In the genomic region with DNA sequence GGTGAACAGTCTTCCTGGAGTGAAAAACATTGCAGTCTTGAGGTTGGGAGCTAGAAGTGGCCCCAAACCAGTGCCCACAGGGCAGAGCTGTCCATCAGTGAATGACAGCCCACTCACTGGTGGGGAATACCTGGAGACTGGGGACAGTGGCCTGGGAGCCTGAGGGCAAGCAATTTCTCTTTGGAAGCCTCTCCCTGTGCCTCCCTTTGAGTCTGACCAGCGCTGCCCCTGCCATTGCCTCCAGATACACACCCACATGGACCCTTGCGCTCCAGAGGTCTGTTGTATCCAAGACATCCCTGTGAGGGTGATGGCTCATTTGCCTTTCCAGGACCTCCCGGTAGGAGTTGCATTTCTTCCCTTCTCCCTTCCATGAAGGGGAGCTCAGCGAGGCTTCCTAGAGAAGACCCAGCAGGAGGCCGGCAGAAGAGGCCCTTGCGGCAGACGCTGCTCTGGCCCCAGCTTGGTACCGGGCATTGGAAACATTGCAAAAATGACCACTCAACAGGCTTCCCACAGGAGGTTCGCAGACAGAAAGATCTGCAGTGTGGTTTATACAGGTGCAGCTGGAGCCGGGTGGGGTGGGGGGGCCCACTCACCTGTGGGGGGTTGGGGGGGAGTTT, we compare ENCODE assay signal across 7 cellular contexts. TPM values are rescaled to one million over a fixed set of nuclear protein-coding genes. Genes with fewer than 3 reads are reported as not detected.
DNase-seq lines count a peak whose midpoint lies in the region; ATAC-seq and TF ChIP-seq lines count a peak whose summit lies in the region.

No MANE protein-coding gene starts in this region.

- no peak overlapping the region for H3K4me3 ChIP-seq in KMS-11 (IDR thresholded peaks at IDR 0.05; ENCODE audit: insufficient read depth, low read depth, low read length)

- no peaks in the 10 kb centered on the region for H3K27me3 ChIP-seq in KMS-11 (ENCODE audit: insufficient read depth, low read depth)

- no peaks in the 10 kb centered on the region for H3K36me3 ChIP-seq in KMS-11 (ENCODE audit: insufficient read depth)

- H3K27me3 Mint-ChIP-seq in activated T-helper 2 cell treated with anti-CD3 and anti-CD28 coated beads, Interferon-gamma antibody, Interleukin-2, Interleukin-4, amounts not matched to agents 10 μg/mL and 5 μg/mL and 100 μg/mL, durations not matched to agents 14 hours and 24 hours and 36 hours (ENCODE audit: low read depth) = no peaks in the 10 kb centered on the region
- H3K27me3 Mint-ChIP-seq in immature natural killer cell (ENCODE audit: low read depth in 3 of 3) = peaks cover 22 to 66% (median 29%) of the 10 kb centered on the region in 3 donors
- no peaks in the 10 kb centered on the region for H3K27me3 Mint-ChIP-seq in stimulated activated naive CD8-positive, alpha-beta T cell treated with anti-CD3 and anti-CD28 coated beads, Interleukin-15, amount 100 ng/mL, for 72 hours

- H3K27ac ChIP-seq in KMS-11 = peak overlapping the region; percentile 79

- peak overlapping the region; percentile 100 for H3K27ac Mint-ChIP-seq in activated T-helper 2 cell treated with anti-CD3 and anti-CD28 coated beads, Interferon-gamma antibody, Interleukin-2, Interleukin-4, amounts not matched to agents 10 μg/mL and 5 μg/mL and 100 μg/mL, durations not matched to agents 14 hours and 24 hours and 36 hours
- H3K27ac Mint-ChIP-seq in immature natural killer cell = peak overlapping the region; percentile 92 to 99 (median 95)
- H3K27ac Mint-ChIP-seq in stimulated activated naive CD8-positive, alpha-beta T cell treated with anti-CD3 and anti-CD28 coated beads, Interleukin-15, amount 100 ng/mL, for 72 hours = peak overlapping the region; percentile 94 to 96

- no peak for DNase-seq in activated T-helper 2 cell treated with anti-CD3 and anti-CD28 coated beads, Interferon-gamma antibody, Interleukin-2, Interleukin-4, amounts not matched to agents 10 μg/mL and 5 μg/mL and 100 μg/mL, durations not matched to agents 14 hours and 24 hours and 36 hours (ENCODE audit: low spot score)
- no peak for DNase-seq in immature natural killer cell
- no peak for DNase-seq in stimulated activated naive CD8-positive, alpha-beta T cell treated with anti-CD3 and anti-CD28 coated beads, Interleukin-15, amount 100 ng/mL, for 72 hours
- DNase-seq in AG20443 (ENCODE audit: low spot score) = no peak
- no peak for DNase-seq in superior temporal gyrus (ENCODE audit: extremely low spot score)

- peak overlapping the region; percentile 61 for H3K4me3 Mint-ChIP-seq in activated T-helper 2 cell treated with anti-CD3 and anti-CD28 coated beads, Interferon-gamma antibody, Interleukin-2, Interleukin-4, amounts not matched to agents 10 μg/mL and 5 μg/mL and 100 μg/mL, durations not matched to agents 14 hours and 24 hours and 36 hours (ENCODE audit: low read depth)
- peak overlapping the region; percentile 80 to 91 (median 83) for H3K4me3 Mint-ChIP-seq in immature natural killer cell
- peak overlapping the region; percentile 78 to 84 for H3K4me3 Mint-ChIP-seq in stimulated activated naive CD8-positive, alpha-beta T cell treated with anti-CD3 and anti-CD28 coated beads, Interleukin-15, amount 100 ng/mL, for 72 hours

- H4K20me1 ChIP-seq in KMS-11 (ENCODE audit: insufficient read depth) = peaks cover 8% of the 10 kb centered on the region; the same call in 1 of the 2 replicates

- ATAC-seq in stimulated activated naive CD8-positive, alpha-beta T cell treated with anti-CD3 and anti-CD28 coated beads, Interleukin-15, amount 100 ng/mL, for 72 hours = no peak
- no peak for ATAC-seq in GM21717 (IDR thresholded peaks at IDR 0.05; ENCODE audit: unreplicated experiment)

- H3K4me1 Mint-ChIP-seq in activated T-helper 2 cell treated with anti-CD3 and anti-CD28 coated beads, Interferon-gamma antibody, Interleukin-2, Interleukin-4, amounts not matched to agents 10 μg/mL and 5 μg/mL and 100 μg/mL, durations not matched to agents 14 hours and 24 hours and 36 hours (ENCODE audit: low read depth) = peaks cover 91% of the 10 kb centered on the region
- H3K4me1 Mint-ChIP-seq in immature natural killer cell = peaks cover 100% of the 10 kb centered on the region in 2 donors
- H3K4me1 Mint-ChIP-seq in stimulated activated naive CD8-positive, alpha-beta T cell treated with anti-CD3 and anti-CD28 coated beads, Interleukin-15, amount 100 ng/mL, for 72 hours = peaks cover 100% of the 10 kb centered on the region

- peaks cover 8% of the 10 kb centered on the region for H3K9me3 Mint-ChIP-seq in activated T-helper 2 cell treated with anti-CD3 and anti-CD28 coated beads, Interferon-gamma antibody, Interleukin-2, Interleukin-4, amounts not matched to agents 10 μg/mL and 5 μg/mL and 100 μg/mL, durations not matched to agents 14 hours and 24 hours and 36 hours
- peaks cover 0 to 5% (median 0%) of the 10 kb centered on the region in 6 donors for H3K9me3 Mint-ChIP-seq in immature natural killer cell
- H3K9me3 Mint-ChIP-seq in stimulated activated naive CD8-positive, alpha-beta T cell treated with anti-CD3 and anti-CD28 coated beads, Interleukin-15, amount 100 ng/mL, for 72 hours = peaks cover 3 to 12% of the 10 kb centered on the region in 2 donors

- no peak for TF ChIP-seq CTCF in KMS-11 (conservative IDR thresholded peaks at IDR 0.05; ENCODE audit: low read depth, low read length)

- H3K79me2 ChIP-seq in KMS-11 (ENCODE audit: insufficient read depth, low read depth) = peaks cover 97% of the 10 kb centered on the region

- H2AFZ ChIP-seq in KMS-11 (ENCODE audit: low read depth) = no peak overlapping the region

- H3K4me1 ChIP-seq in KMS-11 (ENCODE audit: low read depth, poor library complexity, severe bottlenecking) = peaks cover 99% of the 10 kb centered on the region

- H3K36me3 Mint-ChIP-seq in activated T-helper 2 cell treated with anti-CD3 and anti-CD28 coated beads, Interferon-gamma antibody, Interleukin-2, Interleukin-4, amounts not matched to agents 10 μg/mL and 5 μg/mL and 100 μg/mL, durations not matched to agents 14 hours and 24 hours and 36 hours (ENCODE audit: low read depth) = peaks cover 36% of the 10 kb centered on the region
- H3K36me3 Mint-ChIP-seq in immature natural killer cell = peaks cover 4 to 11% (median 11%) of the 10 kb centered on the region in 3 donors

- H3K4me2 ChIP-seq in KMS-11 = peak overlapping the region; percentile 73

- H3K9ac ChIP-seq in KMS-11 = peak overlapping the region; percentile 73; the same call in 1 of the 2 replicates

- intact Hi-C loops in activated T-helper 2 cell treated with anti-CD3 and anti-CD28 coated beads, Interferon-gamma antibody, Interleukin-2, Interleukin-4, amounts not matched to agents 10 μg/mL and 5 μg/mL and 100 μg/mL, durations not matched to agents 14 hours and 24 hours and 36 hours (cut with micrococcal nuclease) = no loop called here

RNA-seq across cellular contexts. Expression of a gene that starts 38.5 kb away (rescaled TPM):
- 127 and 132 TPM in 2 replicates for total RNA-seq in activated T-helper 2 cell treated with anti-CD3 and anti-CD28 coated beads, Interferon-gamma antibody, Interleukin-2, Interleukin-4, amounts not matched to agents 10 μg/mL and 5 μg/mL and 100 μg/mL, durations not matched to agents 14 hours and 24 hours and 36 hours
- 10 to 100 TPM; 24.7 to 89.9 (median 47.2) TPM for polyA plus RNA-seq in immature natural killer cell
